ENCODE assay signal across 15 cellular contexts in the genomic region with DNA sequence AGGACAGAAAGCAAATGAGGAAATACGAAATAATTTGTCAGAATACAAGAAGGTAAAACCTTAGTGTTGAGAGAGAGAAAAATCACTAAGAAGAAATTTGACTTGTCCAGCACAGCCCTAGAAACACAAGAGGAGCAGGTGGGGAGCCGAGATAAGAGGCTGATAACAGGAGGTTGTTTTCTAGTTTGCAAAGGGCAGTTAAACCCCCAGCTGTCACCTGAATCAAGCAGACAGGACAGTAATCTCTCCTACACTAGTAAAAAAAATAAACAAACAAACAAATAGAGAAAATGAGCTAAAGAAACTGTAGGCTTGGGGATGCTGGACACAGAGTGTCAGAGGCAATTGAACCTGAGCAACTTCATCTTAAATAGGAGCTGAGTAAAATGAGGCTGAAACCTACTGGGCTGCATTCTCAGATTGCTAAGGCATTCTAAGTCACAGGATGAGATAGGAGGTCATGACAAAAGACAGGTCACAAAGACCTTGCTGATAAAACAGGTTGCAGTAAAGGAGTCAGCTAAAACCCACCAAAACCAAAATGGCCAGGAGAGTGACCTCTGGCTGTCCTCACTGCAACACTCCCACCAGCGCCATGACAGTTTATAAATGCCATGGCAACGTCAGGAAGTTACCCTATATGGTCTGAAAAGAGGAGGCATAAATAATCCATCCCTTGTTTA. TPM values are rescaled to one million over a fixed set of nuclear protein-coding genes. Genes with fewer than 3 reads are reported as not detected.
DNase-seq lines count a peak whose midpoint lies in the region; TF ChIP-seq lines count a peak whose summit lies in the region.
"Had no signal": no experiment of that assay in that cellular context is flagged by ENCODE, and none has a peak within 500 bp of the region (broad histone marks: within the 10 kb centered on the region; RNA-seq: fewer than 3 reads in every experiment).

No MANE protein-coding gene starts in this region.

- DNase-seq in activated CD4-positive, alpha-beta T cell treated with anti-CD3 and anti-CD28 coated beads, Interleukin-2, amount 10 ng/mL, durations not matched to agents 24 days and 14 days = peak; percentile 32
- no peak for DNase-seq in activated CD4-positive, alpha-beta T cell treated with anti-CD3 and anti-CD28 coated beads, Interleukin-2, amount 50 U/mL, for 4 hours
- peak; percentile 87 for DNase-seq in NCI-H82 (lab: John Stamatoyannopoulos, UW)
- DNase-seq in endothelial cell (ENCODE audit: low spot score) = no peak
- no peak for DNase-seq in NCI-H2227 (lab: John Stamatoyannopoulos, UW; ENCODE audit: unreplicated experiment)
- no peak for DNase-seq in NCI-H748 (lab: John Stamatoyannopoulos, UW; ENCODE audit: unreplicated experiment)
- no peak for DNase-seq in immature natural killer cell
- no peak for DNase-seq in posterior vena cava (ENCODE audit: low spot score)
- DNase-seq: GDM1, GM23248, HFFc6, Kasumi-1, NCI-H1436 treated with DMSO at 0.1 percent for 48 hours, NCI-H446 treated with DMSO at 0.1 percent for 48 hours, SHP77 treated with DMSO at 0.1 percent for 48 hours had no signal

- H3K4me3 Mint-ChIP-seq in activated CD4-positive, alpha-beta T cell treated with anti-CD3 and anti-CD28 coated beads, Interleukin-2, amount 10 ng/mL, durations not matched to agents 24 days and 14 days = no peak overlapping the region
- no peak overlapping the region for H3K4me3 Mint-ChIP-seq in endothelial cell (ENCODE audit: unreplicated experiment)
- H3K4me3 Mint-ChIP-seq in immature natural killer cell = no peak overlapping the region
- H3K4me3 Mint-ChIP-seq: HFFc6 had no signal

- no peaks in the 10 kb centered on the region for H3K9me3 Mint-ChIP-seq in activated CD4-positive, alpha-beta T cell treated with anti-CD3 and anti-CD28 coated beads, Interleukin-2, amount 10 ng/mL, durations not matched to agents 24 days and 14 days
- H3K9me3 Mint-ChIP-seq in endothelial cell (ENCODE audit: unreplicated experiment) (no peaks in the 10 kb centered on the region), immature natural killer cell (no peaks in the 10 kb centered on the region)
- H3K9me3 Mint-ChIP-seq: HFFc6 had no signal

- H3K36me3 Mint-ChIP-seq in activated CD4-positive, alpha-beta T cell treated with anti-CD3 and anti-CD28 coated beads, Interleukin-2, amount 10 ng/mL, durations not matched to agents 24 days and 14 days (ENCODE audit: low read depth) = no peaks in the 10 kb centered on the region
- H3K36me3 Mint-ChIP-seq in endothelial cell (ENCODE audit: low read depth, unreplicated experiment) = peaks cover 17% of the 10 kb centered on the region
- no peaks in the 10 kb centered on the region for H3K36me3 Mint-ChIP-seq in immature natural killer cell

- H3K27ac Mint-ChIP-seq in activated CD4-positive, alpha-beta T cell treated with anti-CD3 and anti-CD28 coated beads, Interleukin-2, amount 10 ng/mL, durations not matched to agents 24 days and 14 days = no peak overlapping the region
- H3K27ac Mint-ChIP-seq in endothelial cell (ENCODE audit: unreplicated experiment) = peak overlapping the region; percentile 81
- H3K27ac Mint-ChIP-seq in immature natural killer cell = no peak overlapping the region
- H3K27ac Mint-ChIP-seq: HFFc6 had no signal

- intact Hi-C loops in activated CD4-positive, alpha-beta T cell treated with anti-CD3 and anti-CD28 coated beads, Interleukin-2, amount 10 ng/mL, durations not matched to agents 24 days and 14 days (cut with micrococcal nuclease) = no loop called here
- intact Hi-C loops in posterior vena cava (cut with DNase I) = no loop called here

- H3K4me1 Mint-ChIP-seq in activated CD4-positive, alpha-beta T cell treated with anti-CD3 and anti-CD28 coated beads, Interleukin-2, amount 10 ng/mL, durations not matched to agents 24 days and 14 days = peaks cover 2% of the 10 kb centered on the region
- H3K4me1 Mint-ChIP-seq in endothelial cell (ENCODE audit: unreplicated experiment) (peaks cover 43% of the 10 kb centered on the region), immature natural killer cell (no peaks in the 10 kb centered on the region)

- no peak for TF ChIP-seq CTCF in endothelial cell (IDR thresholded peaks at IDR 0.05; ENCODE audit: unreplicated experiment)

- H3K27me3 Mint-ChIP-seq in activated CD4-positive, alpha-beta T cell treated with anti-CD3 and anti-CD28 coated beads, Interleukin-2, amount 10 ng/mL, durations not matched to agents 24 days and 14 days = no peaks in the 10 kb centered on the region
- H3K27me3 Mint-ChIP-seq in endothelial cell (ENCODE audit: unreplicated experiment) (no peaks in the 10 kb centered on the region), immature natural killer cell (ENCODE audit: low read depth in 3 of 3) (peaks cover 0 to 2% (median 0%) of the 10 kb centered on the region in 3 donors)

RNA-seq across cellular contexts. Expression of a gene that starts 40.4 kb away (rescaled TPM):
- 7.5 and 9.0 TPM in 2 replicates for total RNA-seq in activated CD4-positive, alpha-beta T cell treated with anti-CD3 and anti-CD28 coated beads, Interleukin-2, amount 10 ng/mL, durations not matched to agents 24 days and 14 days
- total RNA-seq in endothelial cell (ENCODE audit: unreplicated experiment) (134 TPM), posterior vena cava (1 to 10 TPM; 4.5 to 5.9 TPM)
- under 1 TPM in 1 of 3 donors, not detected in 2; 0.13 TPM for polyA plus RNA-seq in immature natural killer cell
- total RNA-seq: GM23248, HFFc6 had no signal

Comparison
In these comparisons a context has a peak if more than half of its experiments do, and no peak if none do; other contexts are left out.
1. DNase-seq: peak in activated CD4-positive, alpha-beta T cell treated with anti-CD3 and anti-CD28 coated beads, Interleukin-2, amount 10 ng/mL, durations not matched to agents 24 days and 14 days (single experiment) and NCI-H82 (single experiment); none in activated CD4-positive, alpha-beta T cell treated with anti-CD3 and anti-CD28 coated beads, Interleukin-2, amount 50 U/mL, for 4 hours (0 of 2), endothelial cell (single experiment), NCI-H2227 (single experiment), NCI-H748 (single experiment), immature natural killer cell (0 of 3) and posterior vena cava (single experiment).
2. RNA of a gene that starts 40.4 kb away (total RNA-seq): 134 TPM in endothelial cell (single experiment); 7.5 to 9.0 TPM in activated CD4-positive, alpha-beta T cell treated with anti-CD3 and anti-CD28 coated beads, Interleukin-2, amount 10 ng/mL, durations not matched to agents 24 days and 14 days and 4.5 to 5.9 TPM in posterior vena cava; every median in the first group is over 10 times any median in the second.